15 cellular contexts compared by ENCODE assay signal in the genomic region with DNA sequence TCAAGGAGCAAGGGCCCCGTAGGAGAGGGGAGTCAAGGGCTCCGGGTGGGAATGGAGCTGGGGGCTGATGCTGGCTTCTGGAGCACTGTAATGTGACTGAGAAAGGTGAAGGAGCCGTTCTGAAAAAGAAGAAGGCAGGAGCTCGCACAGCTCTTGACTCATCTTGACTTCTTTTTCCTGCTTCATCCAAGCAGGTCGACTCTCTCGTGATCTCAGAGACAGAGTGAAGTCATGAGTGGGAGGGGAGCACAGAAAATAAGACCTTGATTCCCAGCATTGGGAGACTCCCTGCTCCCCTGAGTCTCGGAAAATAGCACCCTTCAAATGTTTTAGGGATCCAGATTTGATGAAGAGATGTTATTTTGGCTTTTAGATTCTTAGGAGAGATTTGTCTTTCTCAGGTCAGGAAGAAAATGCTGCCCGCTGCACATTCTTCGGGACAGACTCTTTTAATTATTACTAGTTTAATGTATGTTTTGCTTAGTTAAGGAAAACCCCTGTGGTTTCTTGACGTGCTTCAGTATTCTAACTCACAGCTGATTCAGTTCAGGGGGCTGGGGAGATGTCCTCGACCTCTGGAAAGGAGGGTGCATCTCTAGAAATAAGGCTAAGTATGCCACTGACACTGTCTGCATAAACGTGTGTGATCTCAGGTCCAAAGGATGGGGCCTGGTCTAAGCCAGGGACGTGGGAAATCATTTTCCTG. TPM values are rescaled to one million over a fixed set of nuclear protein-coding genes. Genes with fewer than 3 reads are reported as not detected.
DNase-seq lines count a peak whose midpoint lies in the region; ATAC-seq, FAIRE-seq and TF ChIP-seq lines count a peak whose summit lies in the region.
"Had no signal": no experiment of that assay in that cellular context is flagged by ENCODE, and none has a peak within 500 bp of the region (broad histone marks: within the 10 kb centered on the region; RNA-seq: fewer than 3 reads in every experiment).

No MANE protein-coding gene starts in this region.

- intact Hi-C loops in GM12878 (cut with micrococcal nuclease; ENCODE audit: unreplicated experiment), result no loop called here

- in situ Hi-C loops in GM23248 (cut with MboI), result no loop called here
- in situ Hi-C loops in GM12878 (cut with MboI), result no loop called here

- H3K27ac ChIP-seq in GM23248 (peak overlapping the region; percentile 99), GM12878 (ENCODE audit: control insufficient read depth, insufficient read depth) (no peak overlapping the region), gastroesophageal sphincter (peak overlapping the region; percentile 60 to 88 (median 85)), skin epidermis (peak overlapping the region in 20 of 21 experiments; percentile 38 to 89 (median 84))
- H3K27ac ChIP-seq: ovary had no signal

- TF ChIP-seq POLR2A in GM12878 (IDR thresholded peaks at IDR 0.05; ENCODE audit: low read depth, low read length), result no peak
- TF ChIP-seq POLR2A in gastroesophageal sphincter (IDR thresholded peaks at IDR 0.05), result no peak

- no peak for TF ChIP-seq CTCF in GM12878 (IDR thresholded peaks at IDR 0.05 in 2 of 3, conservative IDR thresholded peaks at IDR 0.05 in 1 of 3; ENCODE audit: control insufficient read depth in 2 of 3, extremely low read depth in 1 of 3, insufficient read depth in 1 of 3, low read depth in 3 of 3, low read length in 3 of 3)
- no peak for TF ChIP-seq CTCF in gastroesophageal sphincter (IDR thresholded peaks at IDR 0.05)

- H4K20me1 ChIP-seq in GM23248 (ENCODE audit: insufficient read depth), result no peaks in the 10 kb centered on the region
- no peaks in the 10 kb centered on the region for H4K20me1 ChIP-seq in GM12878 (ENCODE audit: control insufficient read depth, insufficient read depth)

- ATAC-seq in GM12878 (peak; percentile 43), gastroesophageal sphincter (no peak), GM21576 (IDR thresholded peaks at IDR 0.05; ENCODE audit: unreplicated experiment) (no peak)

- H3K4me2 ChIP-seq in GM23248 (ENCODE audit: unreplicated experiment) (peak overlapping the region; percentile 49), GM12878 (ENCODE audit: control insufficient read depth, insufficient read depth) (no peak overlapping the region)

- WGBS in GM23248 (ENCODE audit: low coverage in 1 of 2, low lambda C conversion rate in 2 of 2, missing lambda C conversion rate in 2 of 2), 2 experiments, result 32 to 35% methylated on average over 13 of the region's 13 CpGs
- WGBS in GM12878 (ENCODE audit: insufficient coverage, insufficient replicate concordance, low lambda C conversion rate, missing lambda C conversion rate), result 24% methylated on average over 13 of the region's 13 CpGs
- WGBS in gastroesophageal sphincter (ENCODE audit: low coverage in 1 of 2), 2 donors, result 69 to 72% methylated on average over 7 to 9 of the region's 13 CpGs

- RAD21 ChIA-PET in GM12878 (lab: Charles Lee; ENCODE audit: unreplicated experiment), result interaction anchor here (1.1 to 4.6 kb wide), 5 partner anchors 12 to 201 kb away, joined by 4 to 28 read pairs (median 9); no protein-coding TSS in a partner anchor

- no peak for TF ChIP-seq RAD21 in GM12878 (IDR thresholded peaks at IDR 0.05; ENCODE audit: insufficient read depth, low read depth, low read length)

- H3K9me2 ChIP-seq in GM23248 (ENCODE audit: insufficient read depth), result no peaks in the 10 kb centered on the region

- H3K27me3 ChIP-seq in GM23248 (replicated peaks; ENCODE audit: insufficient read depth), result no peaks in the 10 kb centered on the region
- H3K27me3 ChIP-seq in GM12878 (replicated peaks in 1 of 2; ENCODE audit: control insufficient read depth in 2 of 2, insufficient read depth in 2 of 2, low read length in 1 of 2), result no peaks in the 10 kb centered on the region; a peak in 1 of 4 replicates
- H3K27me3 ChIP-seq in gastroesophageal sphincter, result no peaks in the 10 kb centered on the region
- H3K27me3 ChIP-seq: ovary had no signal

- CTCF ChIA-PET in GM12878 (lab: Yijun Ruan, JAX), result interaction anchor here (0.8 to 1.6 kb wide), 3 partner anchors 33 to 201 kb away, joined by 3 to 5 read pairs (median 4); no protein-coding TSS in a partner anchor

- H2AFZ ChIP-seq in GM23248 (no peak overlapping the region), GM12878 (ENCODE audit: control insufficient read depth, low read depth, low read length) (no peak overlapping the region)

- POLR2A ChIA-PET in GM12878 (lab: Charles Lee), result interaction anchor here (1.2 kb wide), 1 partner anchor 8 kb away, joined by 3 read pairs; no protein-coding TSS in a partner anchor

- peak; percentile 87 for DNase-seq in GM23248
- DNase-seq in GM12878 (ENCODE audit: low read depth, low spot score), result no peak
- DNase-seq in stimulated activated CD4-positive, alpha-beta T cell treated with anti-CD3 and anti-CD28 coated beads, Interleukin-1b, Interleukin-23, amount 100 ng/mL, for 48 hours, result no peak
- no peak for DNase-seq in COLO829 (ENCODE audit: low spot score)
- no peak for DNase-seq in NOMO-1 treated with DMSO at 0.1 percent for 48 hours (lab: John Stamatoyannopoulos, UW; ENCODE audit: unreplicated experiment)
- DNase-seq: activated CD4-positive, CD25-positive, alpha-beta regulatory T cell; erythroblast; NCI-H1048; ovary; T-helper 1 cell had no signal

- H3K4me3 ChIP-seq in GM23248 (no peak overlapping the region; the same call in 1 of the 2 replicates), GM12878 (no peak overlapping the region), gastroesophageal sphincter (no peak overlapping the region), skin epidermis (peak overlapping the region in 1 of 7 experiments; percentile 2)
- H3K4me3 ChIP-seq: ovary had no signal

- H3F3A ChIP-seq in GM23248 (ENCODE audit: insufficient read depth), result peaks cover 55% of the 10 kb centered on the region

- H3K9ac ChIP-seq in GM23248, result peak overlapping the region; percentile 77
- no peak overlapping the region for H3K9ac ChIP-seq in GM12878 (ENCODE audit: control insufficient read depth, insufficient read depth, low read length)

- no TSS peak for BruUV-seq in GM12878 (replicated peaks; lab: Mats Ljungman, UMichigan)

- no peak for FAIRE-seq in GM12878 (lab: Jason Lieb, UNC)
- FAIRE-seq: colon, GM12892 had no signal

- H3K4me1 ChIP-seq in GM23248 (ENCODE audit: insufficient read depth) (peaks cover 63% of the 10 kb centered on the region), GM12878 (ENCODE audit: control insufficient read depth, insufficient read depth, low read length) (no peaks in the 10 kb centered on the region), gastroesophageal sphincter (peaks cover 14 to 99% (median 36%) of the 10 kb centered on the region in 3 donors)

- no peaks in the 10 kb centered on the region for H3K36me3 ChIP-seq in GM23248 (ENCODE audit: low read depth)
- no peaks in the 10 kb centered on the region for H3K36me3 ChIP-seq in GM12878 (ENCODE audit: control insufficient read depth in 2 of 2, insufficient read depth in 2 of 2, low read length in 1 of 2)
- no peaks in the 10 kb centered on the region for H3K36me3 ChIP-seq in gastroesophageal sphincter
- H3K36me3 ChIP-seq: ovary had no signal

- TF ChIP-seq EP300 in GM12878 (IDR thresholded peaks at IDR 0.05; ENCODE audit: borderline replicate concordance in 1 of 2, control insufficient read depth in 1 of 2, low read depth in 2 of 2, low read length in 2 of 2) (no peak), gastroesophageal sphincter (IDR thresholded peaks at IDR 0.05) (no peak)

- H3K79me2 ChIP-seq in GM23248 (ENCODE audit: insufficient read depth) (peaks cover 84% of the 10 kb centered on the region), GM12878 (ENCODE audit: control insufficient read depth, insufficient read depth, low read length) (no peaks in the 10 kb centered on the region)

- SMC1A ChIA-PET in GM12878 (lab: Charles Lee; ENCODE audit: uncharacterized antibody, unreplicated experiment), result interaction anchor here (1.2 to 2.4 kb wide), 3 partner anchors 13 to 21 kb away, joined by 4 to 5 read pairs (median 5); no protein-coding TSS in a partner anchor

- H3K9me3 ChIP-seq in GM23248 (ENCODE audit: low read depth), result no peaks in the 10 kb centered on the region
- H3K9me3 ChIP-seq in GM12878 (replicated peaks; ENCODE audit: control insufficient read depth, insufficient read depth, low read length), result no peaks in the 10 kb centered on the region
- no peaks in the 10 kb centered on the region for H3K9me3 ChIP-seq in gastroesophageal sphincter
- H3K9me3 ChIP-seq: ovary had no signal

RNA-seq across cellular contexts. Expression of a gene that starts 34.1 kb away (rescaled TPM):
- 53.5 and 55.0 TPM in 2 replicates for total RNA-seq in GM23248 (2014; rRNA removed; shearing (Covaris generic))
- 48.7 and 50.9 TPM in 2 replicates for polyA plus RNA-seq in GM23248 (2016; fragmentation: Nextera tagmentation; extraction: Ambion mirVana)
- total RNA-seq in GM12878 (2013; cell fraction: nucleolus; rRNA removed), result 0.04 TPM in 1 of 2 replicates, not detected in the other
- total RNA-seq in GM12878 (2014; rRNA removed), result not detected in 2 replicates
- total RNA-seq in GM12878 (2014; rRNA removed; fragmentation: Illumina TruSeq; extraction: Trizol), result not detected in 2 replicates
- 0.16 and 0.31 TPM in 2 replicates for total RNA-seq in GM12878 (2021)
- not detected for polyA plus RNA-seq in GM12878 (2011; ENCODE audit: low read depth)
- polyA plus RNA-seq in GM12878 (2011; rRNA removed), result 0.01 TPM in 1 of 2 replicates, not detected in the other
- 0.01 TPM in 1 of 2 replicates, not detected in the other for polyA plus RNA-seq in GM12878 (2011; cell fraction: cytosol; rRNA removed)
- 0.01 TPM in 1 of 2 replicates, not detected in the other for polyA plus RNA-seq in GM12878 (2011; cell fraction: nucleus; rRNA removed)
- polyA plus RNA-seq in GM12878 (2012), result not detected in 2 replicates
- not detected in 2 replicates for polyA plus RNA-seq in GM12878 (2014; fragmentation: Illumina TruSeq; extraction: Trizol)
- polyA plus RNA-seq in GM12878 (2014; fragmentation: Nextera tagmentation; extraction: Ambion mirVana), result not detected
- not detected in 2 replicates for polyA plus RNA-seq in GM12878 (2014; rRNA removed)
- not detected for polyA plus RNA-seq in GM12878 (2016; fragmentation: Nextera tagmentation; extraction: Ambion mirVana)
- not detected in 2 replicates for polyA minus RNA-seq in GM12878 (2011; rRNA and poly(A)+ RNA removed)
- polyA minus RNA-seq in GM12878 (2011; cell fraction: cytosol; rRNA and poly(A)+ RNA removed), result 0.13 and 0.83 TPM in 2 replicates
- 0.12 and 0.38 TPM in 2 replicates for polyA minus RNA-seq in GM12878 (2011; cell fraction: nucleus; rRNA and poly(A)+ RNA removed)
- total RNA-seq in gastroesophageal sphincter, result 100 to 1,000 TPM in 3 of 4 donors, 10 to 100 TPM in 1; 85.7 to 126 (median 111) TPM

Comparison
In these comparisons a context has a peak if more than half of its experiments do, and no peak if none do; other contexts are left out.
1. RNA of a gene that starts 34.1 kb away (total RNA-seq): 85.7 to 126 TPM in gastroesophageal sphincter and 53.5 to 55.0 TPM in GM23248; 0.04 to 0.31 TPM in GM12878; every median in the first group is over 10 times any median in the second.